ENCODE assay signal across 21 cellular contexts in the genomic region with DNA sequence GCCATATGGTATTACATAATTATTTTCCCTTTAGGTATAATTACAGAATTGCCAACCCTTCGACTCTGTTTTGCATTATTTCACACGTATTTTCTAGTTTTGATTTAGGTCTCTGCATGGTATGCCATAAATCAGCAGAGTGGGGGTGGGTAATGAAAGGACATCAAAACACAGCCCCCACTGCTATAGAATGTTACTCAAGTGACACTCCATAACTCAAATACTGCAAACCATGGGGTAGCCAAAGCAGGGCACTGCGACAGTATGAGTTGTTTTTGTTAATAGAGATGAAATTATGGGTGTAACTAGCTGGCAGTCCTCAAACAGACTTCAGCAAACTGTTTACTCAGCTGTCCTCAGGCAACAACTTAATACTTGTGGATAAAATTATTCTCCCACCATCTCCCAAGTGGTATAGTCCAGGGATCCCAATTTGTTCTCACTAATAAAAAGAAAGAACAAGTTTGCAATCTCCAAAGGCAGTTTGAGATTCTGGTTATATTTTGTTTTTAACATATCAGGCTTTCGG.
DNase-seq lines count a peak whose midpoint lies in the region; ATAC-seq and TF ChIP-seq lines count a peak whose summit lies in the region.
"Had no signal": no experiment of that assay in that cellular context is flagged by ENCODE, and none has a peak within 500 bp of the region (broad histone marks: within the 10 kb centered on the region; RNA-seq: fewer than 3 reads in every experiment).

No MANE protein-coding gene starts in this region.

- TF ChIP-seq CTCF in colonic mucosa (IDR thresholded peaks at IDR 0.05): no peak

- no peak overlapping the region for H3K9ac ChIP-seq in colonic mucosa (ENCODE audit: low read depth in 2 of 2, low read length in 2 of 2)

- no peaks in the 10 kb centered on the region for H3K27me3 ChIP-seq in colonic mucosa
- H3K27me3 ChIP-seq: gastroesophageal sphincter had no signal

- H3K4me3 ChIP-seq in colonic mucosa: no peak overlapping the region
- H3K4me3 ChIP-seq: gastroesophageal sphincter, GM12878, K562, lung, prostate gland had no signal

- peaks cover 3% of the 10 kb centered on the region for H3K4me1 ChIP-seq in colonic mucosa
- H3K4me1 ChIP-seq: prostate gland had no signal

- H3K9me3 ChIP-seq in colonic mucosa: no peaks in the 10 kb centered on the region
- H3K9me3 ChIP-seq: gastroesophageal sphincter, prostate gland had no signal

- ATAC-seq in left colon: peak; percentile 54
- no peak for ATAC-seq in GM19328 (IDR thresholded peaks at IDR 0.05; ENCODE audit: unreplicated experiment)
- ATAC-seq: CD8-positive, alpha-beta T cell; gastroesophageal sphincter; GM12878; K562; natural killer cell had no signal

- DNase-seq in COR-L47 (lab: John Stamatoyannopoulos, UW) (peak; percentile 88), NCI-H1092 treated with DMSO at 0.1 percent for 48 hours (lab: John Stamatoyannopoulos, UW) (peak; percentile 97), NCI-H510A (lab: John Stamatoyannopoulos, UW) (peak; percentile 71), left colon (no peak), colonic mucosa (no peak), SIG-M5 treated with dmso at 0.1 percent for 504 hours (lab: John Stamatoyannopoulos, UW; ENCODE audit: unreplicated experiment) (no peak), ureter (ENCODE audit: low spot score) (no peak)
- DNase-seq: activated CD4-positive, alpha-beta T cell treated with anti-CD3 and anti-CD28 coated beads for 48 hours; activated CD8-positive, alpha-beta memory T cell treated with anti-CD3 and anti-CD28 coated beads, Interleukin-2, amount 50 U/mL, for 48 hours; activated naive CD4-positive, alpha-beta T cell treated with Interleukin-2 at 50 U/mL for 16 hours; CD8-positive, alpha-beta T cell; natural killer cell; NCI-H1048; SIG-M5 had no signal

- no peak overlapping the region for H3K27ac ChIP-seq in colonic mucosa
- H3K27ac ChIP-seq: epithelial cell of prostate, gastroesophageal sphincter, prostate gland had no signal

- H3K36me3 ChIP-seq in colonic mucosa: no peaks in the 10 kb centered on the region
- H3K36me3 ChIP-seq: gastroesophageal sphincter, prostate gland had no signal

- intact Hi-C loops in left colon (cut with DNase I, micrococcal nuclease) (no loop called here), colonic mucosa (cut with DNase I) (no loop called here)

Comparison
In these comparisons a context has a peak if more than half of its experiments do, and no peak if none do; other contexts are left out.
1. DNase-seq: peak in COR-L47 (single experiment), NCI-H1092 treated with DMSO at 0.1 percent for 48 hours (single experiment) and NCI-H510A (single experiment); none in left colon (0 of 2), colonic mucosa (single experiment), SIG-M5 treated with dmso at 0.1 percent for 504 hours (single experiment) and ureter (single experiment).